9 cellular contexts compared by ENCODE assay signal in genomic region chr1:26127235-26128163, GRCh38. TPM values are rescaled to one million over a fixed set of nuclear protein-coding genes. Genes with fewer than 3 reads are reported as not detected.
DNase-seq lines count a peak whose midpoint lies in the region; ATAC-seq and TF ChIP-seq lines count a peak whose summit lies in the region.
"Had no signal": no experiment of that assay in that cellular context is flagged by ENCODE, and none has a peak within 500 bp of the region (broad histone marks: within the 10 kb centered on the region; RNA-seq: fewer than 3 reads in every experiment).

No MANE protein-coding gene starts in this region.

- H3K27me3 ChIP-seq in right atrium auricular region (no peaks in the 10 kb centered on the region), left lung (no peaks in the 10 kb centered on the region), upper lobe of left lung (no peaks in the 10 kb centered on the region), esophagus muscularis mucosa (no peaks in the 10 kb centered on the region)

- H3K36me3 Mint-ChIP-seq in activated T-helper 1 cell treated with anti-CD3 and anti-CD28 coated beads, Interleukin-12 subunit alpha, Interleukin-12 subunit beta, Interleukin-2, Interleukin-4 antibody, amounts not matched to agents 30 ng/mL and 10 ng/mL and 1 ng/mL, durations not matched to agents 14 hours and 24 hours and 36 hours (ENCODE audit: low read depth): peaks cover 4% of the 10 kb centered on the region

- no peaks in the 10 kb centered on the region for H3K9me3 ChIP-seq in right atrium auricular region
- no peaks in the 10 kb centered on the region for H3K9me3 ChIP-seq in left lung
- no peaks in the 10 kb centered on the region for H3K9me3 ChIP-seq in upper lobe of left lung
- no peaks in the 10 kb centered on the region for H3K9me3 ChIP-seq in esophagus muscularis mucosa

- peaks cover 0 to 21% of the 10 kb centered on the region in 2 donors for H3K4me1 ChIP-seq in right atrium auricular region
- H3K4me1 ChIP-seq in left lung: peaks cover 5 to 59% of the 10 kb centered on the region in 2 donors
- H3K4me1 ChIP-seq in upper lobe of left lung: peaks cover 32 to 50% (median 37%) of the 10 kb centered on the region in 4 donors
- peaks cover 0 to 27% (median 12%) of the 10 kb centered on the region in 4 donors for H3K4me1 ChIP-seq in esophagus muscularis mucosa

- H3K4me3 Mint-ChIP-seq in activated T-helper 1 cell treated with anti-CD3 and anti-CD28 coated beads, Interleukin-12 subunit alpha, Interleukin-12 subunit beta, Interleukin-2, Interleukin-4 antibody, amounts not matched to agents 30 ng/mL and 10 ng/mL and 1 ng/mL, durations not matched to agents 14 hours and 24 hours and 36 hours: peak overlapping the region; percentile 43

- H3K36me3 ChIP-seq in right atrium auricular region (no peaks in the 10 kb centered on the region), left lung (no peaks in the 10 kb centered on the region), upper lobe of left lung (no peaks in the 10 kb centered on the region), esophagus muscularis mucosa (peaks cover 0 to 3% (median 0%) of the 10 kb centered on the region in 4 donors)

- H3K4me3 ChIP-seq in right atrium auricular region (no peak overlapping the region), left lung (no peak overlapping the region), upper lobe of left lung (peak overlapping the region in 2 of 4 donors; percentile 1 to 2), esophagus muscularis mucosa (no peak overlapping the region)

- WGBS in upper lobe of left lung, 2 donors: 27 to 35% methylated on average over 13 of the region's 13 CpGs
- 50% methylated on average over 13 of the region's 13 CpGs for WGBS in esophagus muscularis mucosa

- TF ChIP-seq POLR2A in upper lobe of left lung (IDR thresholded peaks at IDR 0.05) (no peak), esophagus muscularis mucosa (IDR thresholded peaks at IDR 0.05; ENCODE audit: low read depth) (no peak)

- H3K4me1 Mint-ChIP-seq in activated T-helper 1 cell treated with anti-CD3 and anti-CD28 coated beads, Interleukin-12 subunit alpha, Interleukin-12 subunit beta, Interleukin-2, Interleukin-4 antibody, amounts not matched to agents 30 ng/mL and 10 ng/mL and 1 ng/mL, durations not matched to agents 14 hours and 24 hours and 36 hours (ENCODE audit: low read depth): peaks cover 65% of the 10 kb centered on the region

- H3K27ac Mint-ChIP-seq in activated T-helper 1 cell treated with anti-CD3 and anti-CD28 coated beads, Interleukin-12 subunit alpha, Interleukin-12 subunit beta, Interleukin-2, Interleukin-4 antibody, amounts not matched to agents 30 ng/mL and 10 ng/mL and 1 ng/mL, durations not matched to agents 14 hours and 24 hours and 36 hours: no peak overlapping the region

- no peak for TF ChIP-seq CTCF in right atrium auricular region (IDR thresholded peaks at IDR 0.05)
- TF ChIP-seq CTCF in left lung (IDR thresholded peaks at IDR 0.05): no peak
- no peak for TF ChIP-seq CTCF in upper lobe of left lung (IDR thresholded peaks at IDR 0.05)
- no peak for TF ChIP-seq CTCF in esophagus muscularis mucosa (IDR thresholded peaks at IDR 0.05)

- H3K27me3 Mint-ChIP-seq in activated T-helper 1 cell treated with anti-CD3 and anti-CD28 coated beads, Interleukin-12 subunit alpha, Interleukin-12 subunit beta, Interleukin-2, Interleukin-4 antibody, amounts not matched to agents 30 ng/mL and 10 ng/mL and 1 ng/mL, durations not matched to agents 14 hours and 24 hours and 36 hours (ENCODE audit: insufficient read depth): no peaks in the 10 kb centered on the region

- TF ChIP-seq EP300 in upper lobe of left lung (IDR thresholded peaks at IDR 0.05) (no peak), esophagus muscularis mucosa (IDR thresholded peaks at IDR 0.05) (no peak)

- intact Hi-C loops in Right ventricle myocardium inferior (cut with DNase I) (no loop called here), left lung (cut with DNase I) (no loop called here), esophagus muscularis mucosa (cut with DNase I) (no loop called here)
- intact Hi-C loops in activated T-helper 1 cell treated with anti-CD3 and anti-CD28 coated beads, Interleukin-12 subunit alpha, Interleukin-12 subunit beta, Interleukin-2, Interleukin-4 antibody, amounts not matched to agents 30 ng/mL and 10 ng/mL and 1 ng/mL, durations not matched to agents 14 hours and 24 hours and 36 hours (cut with micrococcal nuclease): no loop called here

- DNase-seq in Right ventricle myocardium inferior (ENCODE audit: missing footprints) (no peak), right atrium auricular region (ENCODE audit: low spot score) (no peak), left lung (no peak), upper lobe of left lung (peak in 1 of 2 donors; percentile 41), NCI-H2171 treated with DMSO at 0.1 percent for 48 hours (lab: John Stamatoyannopoulos, UW) (no peak), SW 1271 (lab: John Stamatoyannopoulos, UW) (no peak), esophagus muscularis mucosa (ENCODE audit: extremely low spot score) (no peak)
- no peak for DNase-seq in activated T-helper 1 cell treated with anti-CD3 and anti-CD28 coated beads, Interleukin-12 subunit alpha, Interleukin-12 subunit beta, Interleukin-2, Interleukin-4 antibody, amounts not matched to agents 30 ng/mL and 10 ng/mL and 1 ng/mL, durations not matched to agents 14 hours and 24 hours and 36 hours (ENCODE audit: low spot score)
- DNase-seq: C1 segment of cervical spinal cord had no signal

- ATAC-seq in Right ventricle myocardium inferior (peak; percentile 26), left lung (peak; percentile 47), upper lobe of left lung (ENCODE audit: low FRiP score in 2 of 2) (peak in 1 of 2 donors; percentile 36)

- no peaks in the 10 kb centered on the region for H3K9me3 Mint-ChIP-seq in activated T-helper 1 cell treated with anti-CD3 and anti-CD28 coated beads, Interleukin-12 subunit alpha, Interleukin-12 subunit beta, Interleukin-2, Interleukin-4 antibody, amounts not matched to agents 30 ng/mL and 10 ng/mL and 1 ng/mL, durations not matched to agents 14 hours and 24 hours and 36 hours

- H3K27ac ChIP-seq in right atrium auricular region: no peak overlapping the region
- peak overlapping the region; percentile 68 to 86 for H3K27ac ChIP-seq in left lung
- H3K27ac ChIP-seq in upper lobe of left lung: peak overlapping the region; percentile 28 to 85 (median 70)
- H3K27ac ChIP-seq in esophagus muscularis mucosa (replicated peaks in 1 of 4): peak overlapping the region in 1 of 4 donors; percentile 41

RNA-seq across cellular contexts. Expression of gene PDIK1L, which starts 15.9 kb away (rescaled TPM):
- total RNA-seq in Right ventricle myocardium inferior: 4.0 TPM
- total RNA-seq in right atrium auricular region: 1 to 10 TPM; 3.0 to 3.4 TPM
- 15.5 and 18.9 TPM in 2 replicates for total RNA-seq in activated T-helper 1 cell treated with anti-CD3 and anti-CD28 coated beads, Interleukin-12 subunit alpha, Interleukin-12 subunit beta, Interleukin-2, Interleukin-4 antibody, amounts not matched to agents 30 ng/mL and 10 ng/mL and 1 ng/mL, durations not matched to agents 14 hours and 24 hours and 36 hours
- 10 to 100 TPM in 1 of 2 donors, 1 to 10 TPM in 1; 7.0 to 12.7 TPM for total RNA-seq in left lung
- 10 to 100 TPM in 2 of 6 donors, 1 to 10 TPM in 4; 1.7 to 12.0 (median 8.8) TPM for total RNA-seq in upper lobe of left lung
- total RNA-seq in esophagus muscularis mucosa: 1 to 10 TPM; 5.1 to 6.4 (median 5.7) TPM

RNA-seq across cellular contexts. Expression of gene FAM110D, which starts 31.4 kb away (rescaled TPM):
- total RNA-seq in Right ventricle myocardium inferior: 4.0 TPM
- 1 to 10 TPM; 3.8 to 4.3 TPM for total RNA-seq in right atrium auricular region
- 0.12 TPM in 1 of 2 replicates, not detected in the other for total RNA-seq in activated T-helper 1 cell treated with anti-CD3 and anti-CD28 coated beads, Interleukin-12 subunit alpha, Interleukin-12 subunit beta, Interleukin-2, Interleukin-4 antibody, amounts not matched to agents 30 ng/mL and 10 ng/mL and 1 ng/mL, durations not matched to agents 14 hours and 24 hours and 36 hours
- total RNA-seq in left lung: 1 to 10 TPM; 2.3 to 5.1 TPM
- 1 to 10 TPM; 1.0 to 6.7 (median 4.7) TPM for total RNA-seq in upper lobe of left lung
- 10 to 100 TPM in 2 of 4 donors, 1 to 10 TPM in 2; 2.9 to 17.9 (median 11.6) TPM for total RNA-seq in esophagus muscularis mucosa

RNA-seq across cellular contexts. Expression of gene C1orf232, which starts 41.3 kb away (rescaled TPM):
- total RNA-seq in Right ventricle myocardium inferior (not detected), right atrium auricular region (not detected), left lung (not detected), upper lobe of left lung (not detected), esophagus muscularis mucosa (not detected)
- total RNA-seq in activated T-helper 1 cell treated with anti-CD3 and anti-CD28 coated beads, Interleukin-12 subunit alpha, Interleukin-12 subunit beta, Interleukin-2, Interleukin-4 antibody, amounts not matched to agents 30 ng/mL and 10 ng/mL and 1 ng/mL, durations not matched to agents 14 hours and 24 hours and 36 hours: not detected in 2 replicates

RNA-seq across cellular contexts. Expression of gene ZNF593, which starts 42.2 kb away (rescaled TPM):
- total RNA-seq in Right ventricle myocardium inferior (14.9 TPM), right atrium auricular region (10 to 100 TPM; 12.8 to 30.5 TPM), left lung (10 to 100 TPM; 23.2 to 32.2 TPM), upper lobe of left lung (10 to 100 TPM in 5 of 6 donors, 1 to 10 TPM in 1; 9.8 to 46.5 (median 29.2) TPM), esophagus muscularis mucosa (10 to 100 TPM; 10.4 to 41.6 (median 22.5) TPM)
- total RNA-seq in activated T-helper 1 cell treated with anti-CD3 and anti-CD28 coated beads, Interleukin-12 subunit alpha, Interleukin-12 subunit beta, Interleukin-2, Interleukin-4 antibody, amounts not matched to agents 30 ng/mL and 10 ng/mL and 1 ng/mL, durations not matched to agents 14 hours and 24 hours and 36 hours: 81.3 and 83.0 TPM in 2 replicates

RNA-seq across cellular contexts. Expression of gene ZNF593OS, which starts 44.1 kb away (rescaled TPM):
- not detected for total RNA-seq in Right ventricle myocardium inferior
- not detected for total RNA-seq in right atrium auricular region
- total RNA-seq in activated T-helper 1 cell treated with anti-CD3 and anti-CD28 coated beads, Interleukin-12 subunit alpha, Interleukin-12 subunit beta, Interleukin-2, Interleukin-4 antibody, amounts not matched to agents 30 ng/mL and 10 ng/mL and 1 ng/mL, durations not matched to agents 14 hours and 24 hours and 36 hours: not detected in 2 replicates
- total RNA-seq in left lung: not detected
- not detected for total RNA-seq in upper lobe of left lung
- not detected for total RNA-seq in esophagus muscularis mucosa

Comparison
In these comparisons a context has a peak if more than half of its experiments do, and no peak if none do; other contexts are left out.
1. H3K27ac ChIP-seq: peak in left lung (2 of 2) and upper lobe of left lung (4 of 4); none in right atrium auricular region (0 of 2).